In genomic region chr17:80719449-80719848, GRCh38 we compare ENCODE assay signal across 12 cellular contexts.
"Had no signal": no experiment of that assay in that cellular context is flagged by ENCODE, and none has a peak within 500 bp of the region (broad histone marks: within the 10 kb centered on the region; RNA-seq: fewer than 3 reads in every experiment).

No MANE protein-coding gene starts in this region.

- H3K27ac Mint-ChIP-seq: activated B cell treated with CpG ODN at 0.5 μM for 24 hours; activated naive CD4-positive, alpha-beta T cell treated with anti-CD3 and anti-CD28 coated beads, Interleukin-2, amount 10 ng/mL, durations not matched to agents 7 days and 5 days; activated T-helper 2 cell treated with anti-CD3 and anti-CD28 coated beads, Interferon-gamma antibody, Interleukin-2, Interleukin-4, amounts not matched to agents 10 μg/mL and 5 μg/mL and 100 μg/mL, durations not matched to agents 14 hours and 24 hours and 36 hours had no signal

- H3K9me3 Mint-ChIP-seq: activated B cell treated with CpG ODN at 0.5 μM for 24 hours; activated naive CD4-positive, alpha-beta T cell treated with anti-CD3 and anti-CD28 coated beads, Interleukin-2, amount 10 ng/mL, durations not matched to agents 7 days and 5 days; activated T-helper 2 cell treated with anti-CD3 and anti-CD28 coated beads, Interferon-gamma antibody, Interleukin-2, Interleukin-4, amounts not matched to agents 10 μg/mL and 5 μg/mL and 100 μg/mL, durations not matched to agents 14 hours and 24 hours and 36 hours; T-helper 2 cell treated with Interferon-gamma antibody and Interleukin-4, amounts not matched to agents 5 μg/mL and 100 μg/mL, for 36 hours; type B pancreatic cell had no signal

- H3K9me3 ChIP-seq: gastroesophageal sphincter, suprapubic skin had no signal

- H3K27me3 Mint-ChIP-seq: activated B cell treated with CpG ODN at 0.5 μM for 24 hours; activated naive CD4-positive, alpha-beta T cell treated with anti-CD3 and anti-CD28 coated beads, Interleukin-2, amount 10 ng/mL, durations not matched to agents 7 days and 5 days; naive thymus-derived CD8-positive, alpha-beta T cell; type B pancreatic cell had no signal

- H3K4me3 ChIP-seq: gastroesophageal sphincter, suprapubic skin had no signal

- ATAC-seq: gastroesophageal sphincter; naive thymus-derived CD8-positive, alpha-beta T cell had no signal

- H3K27ac ChIP-seq: suprapubic skin had no signal

- H3K36me3 ChIP-seq: gastroesophageal sphincter, suprapubic skin had no signal

- H3K27me3 ChIP-seq: gastroesophageal sphincter, suprapubic skin had no signal

- DNase-seq: activated B cell treated with CpG ODN at 0.5 μM for 24 hours; activated naive CD4-positive, alpha-beta T cell treated with anti-CD3 and anti-CD28 coated beads, Interleukin-2, amount 10 ng/mL, durations not matched to agents 7 days and 5 days; mammary epithelial cell; naive thymus-derived CD8-positive, alpha-beta T cell; retina; stimulated activated CD4-positive, alpha-beta T cell treated with anti-CD3 and anti-CD28 coated beads, Interleukin-2, amount 100 ng/mL, for 48 hours; stimulated activated naive CD4-positive, alpha-beta T cell treated with Interleukin-2 at 50 U/mL for 16 hours had no signal

- H3K4me3 Mint-ChIP-seq: activated B cell treated with CpG ODN at 0.5 μM for 24 hours; activated naive CD4-positive, alpha-beta T cell treated with anti-CD3 and anti-CD28 coated beads, Interleukin-2, amount 10 ng/mL, durations not matched to agents 7 days and 5 days; T-helper 2 cell treated with Interferon-gamma antibody and Interleukin-4, amounts not matched to agents 5 μg/mL and 100 μg/mL, for 36 hours; type B pancreatic cell had no signal
